ENCODE assay signal across 12 cellular contexts in the genomic region with DNA sequence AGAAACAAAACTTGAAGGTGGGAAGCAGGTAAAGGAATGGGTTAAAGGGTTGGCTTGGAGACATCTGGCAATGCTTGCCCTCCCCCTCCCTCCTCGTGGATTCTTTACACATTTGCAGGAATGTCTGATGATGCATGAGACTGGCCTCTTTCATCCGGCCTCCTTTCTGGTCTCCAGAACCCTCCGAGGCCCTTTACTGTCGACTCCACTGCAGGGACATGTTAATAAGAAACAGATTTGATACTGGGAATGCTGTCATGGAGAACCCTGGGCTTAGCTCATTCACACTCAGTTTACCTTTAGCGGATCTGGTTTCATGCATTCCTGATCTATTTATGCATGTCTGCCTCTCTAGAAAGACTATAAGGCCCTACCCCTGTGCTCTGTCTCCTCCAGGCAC.
DNase-seq lines count a peak whose midpoint lies in the region; ATAC-seq, FAIRE-seq and TF ChIP-seq lines count a peak whose summit lies in the region.
"Had no signal": no experiment of that assay in that cellular context is flagged by ENCODE, and none has a peak within 500 bp of the region (broad histone marks: within the 10 kb centered on the region; RNA-seq: fewer than 3 reads in every experiment).

No MANE protein-coding gene starts in this region.

- no peak overlapping the region for H3K4me3 Mint-ChIP-seq in MCF 10A (ENCODE audit: unreplicated experiment)
- no peak overlapping the region for H3K4me3 Mint-ChIP-seq in activated CD8-positive, alpha-beta T cell treated with anti-CD3 and anti-CD28 coated beads for 36 hours
- H3K4me3 Mint-ChIP-seq: neural crest cell had no signal

- no peaks in the 10 kb centered on the region for H3K9me3 Mint-ChIP-seq in MCF 10A (ENCODE audit: unreplicated experiment)
- H3K9me3 Mint-ChIP-seq in activated CD8-positive, alpha-beta T cell treated with anti-CD3 and anti-CD28 coated beads for 36 hours, result no peaks in the 10 kb centered on the region

- no peaks in the 10 kb centered on the region for H3K36me3 Mint-ChIP-seq in MCF 10A (ENCODE audit: insufficient read depth, unreplicated experiment)
- H3K36me3 Mint-ChIP-seq in activated CD8-positive, alpha-beta T cell treated with anti-CD3 and anti-CD28 coated beads for 36 hours (ENCODE audit: low read depth), result no peaks in the 10 kb centered on the region

- H3K27me3 ChIP-seq in breast epithelium (no peaks in the 10 kb centered on the region), foreskin keratinocyte (no peaks in the 10 kb centered on the region)

- no peak overlapping the region for H3K4me3 ChIP-seq in breast epithelium

- CTCF ChIA-PET in MCF 10A (lab: Yijun Ruan, JAX), result no interaction called here
- CTCF ChIA-PET in activated CD8-positive, alpha-beta T cell treated with anti-CD3 and anti-CD28 coated beads for 36 hours (lab: Charles Lee), result interaction anchor here (2.5 kb wide), 1 partner anchor 23 kb away, joined by 11 read pairs; no protein-coding TSS in a partner anchor

- DNase-seq in MCF 10A (ENCODE audit: unreplicated experiment) (peak; percentile 31), breast epithelium (ENCODE audit: low spot score in 2 of 2) (no peak), SK-N-DZ (ENCODE audit: low spot score) (peak; percentile 33), foreskin keratinocyte (peak; percentile 52 to 75), urothelium cell line (ENCODE audit: low spot score) (peak; percentile 94), hypothalamus (lab: John Stamatoyannopoulos, UW) (no peak), hippocampal formation (lab: John Stamatoyannopoulos, UW) (no peak)
- DNase-seq in activated CD8-positive, alpha-beta T cell treated with anti-CD3 and anti-CD28 coated beads for 36 hours, result no peak
- DNase-seq: activated CD4-positive, alpha-beta T cell treated with anti-CD3 and anti-CD28 coated beads for 1 hour; head of caudate nucleus; NCI-H510A had no signal

- no peaks in the 10 kb centered on the region for H3K4me1 ChIP-seq in breast epithelium
- peaks cover 10% of the 10 kb centered on the region for H3K4me1 ChIP-seq in foreskin keratinocyte

- H3K36me3 ChIP-seq in breast epithelium, result no peaks in the 10 kb centered on the region

- POLR2A ChIA-PET in MCF 10A (lab: Yijun Ruan, JAX), result no interaction called here
- POLR2A ChIA-PET in activated CD8-positive, alpha-beta T cell treated with anti-CD3 and anti-CD28 coated beads for 36 hours (lab: Charles Lee), result no interaction called here

- TF ChIP-seq POLR2A in breast epithelium (IDR thresholded peaks at IDR 0.05), result no peak

- TF ChIP-seq CTCF in MCF 10A (IDR thresholded peaks at IDR 0.05; ENCODE audit: unreplicated experiment) (no peak), breast epithelium (IDR thresholded peaks at IDR 0.05) (no peak), foreskin keratinocyte (conservative IDR thresholded peaks at IDR 0.05) (no peak)
- no peak for TF ChIP-seq CTCF in activated CD8-positive, alpha-beta T cell treated with anti-CD3 and anti-CD28 coated beads for 36 hours (IDR thresholded peaks at IDR 0.05)

- no peaks in the 10 kb centered on the region for H3K9me3 ChIP-seq in breast epithelium

- peaks cover 9% of the 10 kb centered on the region for H3K4me1 Mint-ChIP-seq in MCF 10A (ENCODE audit: insufficient read depth, unreplicated experiment)
- no peaks in the 10 kb centered on the region for H3K4me1 Mint-ChIP-seq in activated CD8-positive, alpha-beta T cell treated with anti-CD3 and anti-CD28 coated beads for 36 hours (ENCODE audit: low read depth)

- peak; percentile 61 for ATAC-seq in foreskin keratinocyte
- no peak for ATAC-seq in activated CD8-positive, alpha-beta T cell treated with anti-CD3 and anti-CD28 coated beads for 36 hours

- H3K27me3 Mint-ChIP-seq in MCF 10A (ENCODE audit: insufficient read depth, unreplicated experiment), result no peaks in the 10 kb centered on the region
- no peaks in the 10 kb centered on the region for H3K27me3 Mint-ChIP-seq in activated CD8-positive, alpha-beta T cell treated with anti-CD3 and anti-CD28 coated beads for 36 hours

- BruUV-seq in MCF 10A (replicated peaks; lab: Mats Ljungman, UMichigan), result no TSS peak

- intact Hi-C loops in MCF 10A (cut with micrococcal nuclease), result no loop called here
- intact Hi-C loops in breast epithelium (cut with DNase I; ENCODE audit: low total_unique reads), result no loop called here
- intact Hi-C loops in activated CD8-positive, alpha-beta T cell treated with anti-CD3 and anti-CD28 coated beads for 36 hours (cut with micrococcal nuclease), result no loop called here

- no peak overlapping the region for H3K27ac Mint-ChIP-seq in MCF 10A (ENCODE audit: low read depth, unreplicated experiment)
- H3K27ac Mint-ChIP-seq in activated CD8-positive, alpha-beta T cell treated with anti-CD3 and anti-CD28 coated beads for 36 hours, result no peak overlapping the region

- FAIRE-seq in urothelium cell line (lab: Jason Lieb, UNC), result peak; percentile 98

- H3K27ac ChIP-seq in breast epithelium, result peak overlapping the region in 1 of 2 donors; percentile 19
- H3K27ac ChIP-seq in foreskin keratinocyte, result no peak overlapping the region

Comparison
In these comparisons a context has a peak if more than half of its experiments do, and no peak if none do; other contexts are left out.
1. DNase-seq: peak in MCF 10A (single experiment), SK-N-DZ (single experiment), foreskin keratinocyte (2 of 2) and urothelium cell line (single experiment); none in breast epithelium (0 of 2), activated CD8-positive, alpha-beta T cell treated with anti-CD3 and anti-CD28 coated beads for 36 hours (single experiment), hypothalamus (0 of 51) and hippocampal formation (0 of 2).